ENCODE assay signal across 1 cellular context in genomic region chr15:78024141-78024567, GRCh38.
TF ChIP-seq lines count a peak whose summit lies in the region.

No MANE protein-coding gene starts in this region.

TF ChIP-seq in GM23338, 12 proteins besides CTCF, POLR2A, EP300 and RAD21:
- no peak for TF ChIP-seq ZNF462 (CRISPR knock-in tag; IDR thresholded peaks at IDR 0.05)
